ENCODE assay signal across 35 cellular contexts in the genomic region with DNA sequence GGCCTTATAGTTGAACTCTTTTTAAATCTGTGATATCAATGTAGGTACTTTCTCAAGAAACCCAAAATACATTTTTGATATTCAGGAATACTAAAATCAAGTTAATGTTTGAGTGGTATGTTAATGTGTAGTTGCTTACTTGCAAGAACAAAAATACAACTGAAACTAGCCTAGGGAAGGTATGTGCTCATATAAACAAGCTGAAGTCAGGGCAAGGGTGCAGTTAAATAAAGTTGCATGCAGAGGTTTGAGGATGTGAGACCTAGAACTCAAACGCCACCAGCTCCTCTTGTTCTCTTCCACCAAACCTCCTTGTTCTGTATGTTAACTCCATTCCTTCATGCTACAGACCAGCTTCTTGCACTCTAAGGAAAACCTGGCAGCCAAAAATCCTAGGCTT.
"Had no signal": no experiment of that assay in that cellular context is flagged by ENCODE, and none has a peak within 500 bp of the region (broad histone marks: within the 10 kb centered on the region; RNA-seq: fewer than 3 reads in every experiment).

No MANE protein-coding gene starts in this region.

- H3K4me2 ChIP-seq: KMS-11 had no signal

- H3K9ac ChIP-seq: KMS-11 had no signal

- H3K36me3 ChIP-seq: MG63 had no signal

- H3K27ac ChIP-seq: KMS-11 had no signal

- H3K27me3 ChIP-seq: MG63 had no signal

- H3K4me3 ChIP-seq: MG63 had no signal

- DNase-seq: Karpas-422, Kasumi-1, KBM-7, KG1, MG63, NCI-H1048, NCI-H1092, NCI-H1092 treated with DMSO at 0.1 percent for 48 hours, NCI-H1105, NCI-H1105 treated with DMSO at 0.1 percent for 48 hours, NCI-H1417, NCI-H1417 treated with DMSO at 0.1 percent for 48 hours, NCI-H1436, NCI-H1436 treated with DMSO at 0.1 percent for 48 hours, NCI-H146, NCI-H1694, NCI-H1694 treated with DMSO at 0.1 percent for 48 hours, NCI-H187, NCI-H187 treated with DMSO at 0.1 percent for 48 hours, NCI-H1930, NCI-H2029, NCI-H2029 treated with DMSO at 0.1 percent for 48 hours, NCI-H2081, NCI-H2081 treated with DMSO at 0.1 percent for 48 hours, NCI-H2107, NCI-H2171, NCI-H2227 treated with DMSO at 0.1 percent for 48 hours, NCI-H226, NCI-H345, NCI-H446, NCI-H446 treated with DMSO at 0.1 percent for 48 hours, NCI-H510A, NCI-H510A treated with DMSO at 0.1 percent for 48 hours, NCI-H524 had no signal

- H3K9me3 ChIP-seq: MG63 had no signal
